Comparison of ENCODE assay signal across 8 cellular contexts in genomic region chrX:119565110-119565663, GRCh38. TPM values are rescaled to one million over a fixed set of nuclear protein-coding genes. Genes with fewer than 3 reads are reported as not detected.
DNase-seq lines count a peak whose midpoint lies in the region; ATAC-seq, FAIRE-seq and TF ChIP-seq lines count a peak whose summit lies in the region.

Gene STEEP1 (minus strand): TSS chrX:119565409. CDS start chrX:119565355, 54 bp downstream.

- peaks cover 13% of the 10 kb centered on the region for H3K4me1 Mint-ChIP-seq in activated naive CD8-positive, alpha-beta T cell treated with anti-CD3 and anti-CD28 coated beads, Interleukin-2, amount 10 ng/mL, durations not matched to agents 7 days and 5 days

- H3K36me3 ChIP-seq in pancreas: no peaks in the 10 kb centered on the region
- no peaks in the 10 kb centered on the region for H3K36me3 ChIP-seq in thyroid gland

- H3K4me3 ChIP-seq in pancreas (peak within 1 kb of the TSS; percentile 15 to 55 (median 40)), thyroid gland (replicated peaks in 1 of 3) (peak within 1 kb of the TSS in 2 of 3 donors; percentile 37 to 51)

- ATAC-seq in HG02759 (IDR thresholded peaks at IDR 0.05; ENCODE audit: unreplicated experiment) (peak; percentile 91), Right ventricle myocardium superior (ENCODE audit: poor library complexity) (peak; percentile 99), pancreas (peak; percentile 97 to 100 (median 98))
- peak; percentile 97 for ATAC-seq in activated naive CD8-positive, alpha-beta T cell treated with anti-CD3 and anti-CD28 coated beads, Interleukin-2, amount 10 ng/mL, durations not matched to agents 7 days and 5 days (ENCODE audit: low read depth)

- 0 to 29% methylated on average over 26 of the region's 26 CpGs for WGBS in pancreas, 2 donors
- WGBS in thyroid gland, 2 donors: 1% methylated on average over 16 to 17 of the region's 26 CpGs

- FAIRE-seq in pancreas (lab: Jason Lieb, UNC): peak; percentile 97

- H3K4me1 ChIP-seq in pancreas (no peaks in the 10 kb centered on the region), thyroid gland (no peaks in the 10 kb centered on the region)

- intact Hi-C loops in Right ventricle myocardium superior (cut with DNase I) (no loop called here), pancreas (cut with DNase I) (no loop called here), thyroid gland (cut with DNase I) (no loop called here)

- no peaks in the 10 kb centered on the region for H3K36me3 Mint-ChIP-seq in activated naive CD8-positive, alpha-beta T cell treated with anti-CD3 and anti-CD28 coated beads, Interleukin-2, amount 10 ng/mL, durations not matched to agents 7 days and 5 days

- peak within 1 kb of the TSS; percentile 88 for H3K27ac Mint-ChIP-seq in activated naive CD8-positive, alpha-beta T cell treated with anti-CD3 and anti-CD28 coated beads, Interleukin-2, amount 10 ng/mL, durations not matched to agents 7 days and 5 days

- H3K9me3 ChIP-seq in pancreas: no peaks in the 10 kb centered on the region
- H3K9me3 ChIP-seq in thyroid gland: no peaks in the 10 kb centered on the region

- H3K27me3 Mint-ChIP-seq in activated naive CD8-positive, alpha-beta T cell treated with anti-CD3 and anti-CD28 coated beads, Interleukin-2, amount 10 ng/mL, durations not matched to agents 7 days and 5 days: no peaks in the 10 kb centered on the region

- CTCF ChIA-PET in GM10248 (lab: Yijun Ruan, JAX): no interaction called here

- peak; percentile 84 for DNase-seq in GM10248 (ENCODE audit: extremely low spot score)
- peak; percentile 84 for DNase-seq in NCI-H1417 treated with DMSO at 0.1 percent for 48 hours (lab: John Stamatoyannopoulos, UW)
- DNase-seq in SW 1271 (lab: John Stamatoyannopoulos, UW): peak; percentile 61 to 74
- peak; percentile 79 for DNase-seq in activated naive CD8-positive, alpha-beta T cell treated with anti-CD3 and anti-CD28 coated beads, Interleukin-2, amount 10 ng/mL, durations not matched to agents 7 days and 5 days
- DNase-seq in Right ventricle myocardium superior: peak; percentile 93
- peak; percentile 84 to 91 (median 86) for DNase-seq in pancreas
- DNase-seq in thyroid gland: peak; percentile 89 to 90

- peak in 1 of 2 donors; percentile 51 for TF ChIP-seq POLR2A in thyroid gland (IDR thresholded peaks at IDR 0.05)

- H3K27me3 ChIP-seq in pancreas (no peaks in the 10 kb centered on the region), thyroid gland (no peaks in the 10 kb centered on the region)

- no peaks in the 10 kb centered on the region for H3K9me3 Mint-ChIP-seq in activated naive CD8-positive, alpha-beta T cell treated with anti-CD3 and anti-CD28 coated beads, Interleukin-2, amount 10 ng/mL, durations not matched to agents 7 days and 5 days

- H3K4me3 Mint-ChIP-seq in activated naive CD8-positive, alpha-beta T cell treated with anti-CD3 and anti-CD28 coated beads, Interleukin-2, amount 10 ng/mL, durations not matched to agents 7 days and 5 days: peak within 1 kb of the TSS; percentile 95

- POLR2A ChIA-PET in GM10248 (lab: Yijun Ruan, JAX): interaction anchor here (1.5 kb wide), 1 partner anchor 9 kb away, joined by 6 read pairs; the partner anchor contains the start of gene UBE2A
- POLR2A ChIA-PET in activated naive CD8-positive, alpha-beta T cell treated with anti-CD3 and anti-CD28 coated beads, Interleukin-2, amount 10 ng/mL, durations not matched to agents 7 days and 5 days (lab: Charles Lee): interaction anchor here (1.0 to 1.5 kb wide), 2 partner anchors 9 to 125 kb away, joined by 6 to 7 read pairs; partner anchors contain the start of gene UBE2A

- TF ChIP-seq CTCF in GM10248 (IDR thresholded peaks at IDR 0.05; ENCODE audit: control extremely low read depth, extremely low read depth, low read depth, missing control alignments) (no peak), pancreas (IDR thresholded peaks at IDR 0.05) (no peak), thyroid gland (IDR thresholded peaks at IDR 0.05) (no peak)

- H3K27ac ChIP-seq in pancreas (peak within 1 kb of the TSS in 3 of 4 donors; percentile 17 to 58 (median 44)), thyroid gland (peak within 1 kb of the TSS in 1 of 3 donors; percentile 8)

RNA-seq across cellular contexts. Expression of gene STEEP1, which starts in this region (rescaled TPM):
- 10 to 100 TPM; 19.6 to 19.9 TPM for total RNA-seq in activated naive CD8-positive, alpha-beta T cell treated with anti-CD3 and anti-CD28 coated beads, Interleukin-2, amount 10 ng/mL, durations not matched to agents 7 days and 5 days
- 12.7 TPM for total RNA-seq in Right ventricle myocardium superior
- total RNA-seq in pancreas: 10 to 100 TPM in 2 of 6 donors, 1 to 10 TPM in 4; 5.2 to 12.2 (median 7.7) TPM
- polyA plus RNA-seq in pancreas: 10 to 100 TPM in 1 of 2 donors, 1 to 10 TPM in 1; 5.7 to 15.0 TPM
- 10 to 100 TPM; 20.6 to 42.0 (median 33.7) TPM for total RNA-seq in thyroid gland
